In genomic region chr1:167553136-167554027, GRCh38 we compare ENCODE assay signal across 1 cellular context.
A peak's percentile ranks its signal among the peaks of the same experiment; 100 is the strongest.
TF ChIP-seq lines count a peak whose summit lies in the region.

TSS of gene CREG1 (minus strand) at chr1:167553762.

TF ChIP-seq in K562, 482 proteins besides CTCF, POLR2A, EP300 and RAD21 (continued from another document and continues in another):
- peak; percentile 86 for TF ChIP-seq E2F6 (IDR thresholded peaks at IDR 0.05; ENCODE audit: borderline replicate concordance in 1 of 2, extremely low read depth in 1 of 2, insufficient read depth in 1 of 2, insufficient read length in 1 of 2, low read depth in 1 of 2, low read length in 1 of 2, poor library complexity in 1 of 2, severe bottlenecking in 1 of 2)
- no peak for TF ChIP-seq ZKSCAN3 (CRISPR knock-in tag; IDR thresholded peaks at IDR 0.05)
- TF ChIP-seq C11orf30 (IDR thresholded peaks at IDR 0.05; ENCODE audit: low read depth): no peak
- no peak for TF ChIP-seq EP400 (IDR thresholded peaks at IDR 0.05)
- TF ChIP-seq SMAD4 (CRISPR knock-in tag; conservative IDR thresholded peaks at IDR 0.05): peak; percentile 89
- no peak for TF ChIP-seq ZZZ3 (IDR thresholded peaks at IDR 0.05)
- peak; percentile 53; the same call in 1 of the 2 replicates for TF ChIP-seq EGR1 (conservative IDR thresholded peaks at IDR 0.05)
- TF ChIP-seq KLF1 (tag; IDR thresholded peaks at IDR 0.05): peak; percentile 75
- TF ChIP-seq RBM34 (IDR thresholded peaks at IDR 0.05; ENCODE audit: borderline replicate concordance, insufficient read depth, low read length): no peak
- TF ChIP-seq, protein P1, sequence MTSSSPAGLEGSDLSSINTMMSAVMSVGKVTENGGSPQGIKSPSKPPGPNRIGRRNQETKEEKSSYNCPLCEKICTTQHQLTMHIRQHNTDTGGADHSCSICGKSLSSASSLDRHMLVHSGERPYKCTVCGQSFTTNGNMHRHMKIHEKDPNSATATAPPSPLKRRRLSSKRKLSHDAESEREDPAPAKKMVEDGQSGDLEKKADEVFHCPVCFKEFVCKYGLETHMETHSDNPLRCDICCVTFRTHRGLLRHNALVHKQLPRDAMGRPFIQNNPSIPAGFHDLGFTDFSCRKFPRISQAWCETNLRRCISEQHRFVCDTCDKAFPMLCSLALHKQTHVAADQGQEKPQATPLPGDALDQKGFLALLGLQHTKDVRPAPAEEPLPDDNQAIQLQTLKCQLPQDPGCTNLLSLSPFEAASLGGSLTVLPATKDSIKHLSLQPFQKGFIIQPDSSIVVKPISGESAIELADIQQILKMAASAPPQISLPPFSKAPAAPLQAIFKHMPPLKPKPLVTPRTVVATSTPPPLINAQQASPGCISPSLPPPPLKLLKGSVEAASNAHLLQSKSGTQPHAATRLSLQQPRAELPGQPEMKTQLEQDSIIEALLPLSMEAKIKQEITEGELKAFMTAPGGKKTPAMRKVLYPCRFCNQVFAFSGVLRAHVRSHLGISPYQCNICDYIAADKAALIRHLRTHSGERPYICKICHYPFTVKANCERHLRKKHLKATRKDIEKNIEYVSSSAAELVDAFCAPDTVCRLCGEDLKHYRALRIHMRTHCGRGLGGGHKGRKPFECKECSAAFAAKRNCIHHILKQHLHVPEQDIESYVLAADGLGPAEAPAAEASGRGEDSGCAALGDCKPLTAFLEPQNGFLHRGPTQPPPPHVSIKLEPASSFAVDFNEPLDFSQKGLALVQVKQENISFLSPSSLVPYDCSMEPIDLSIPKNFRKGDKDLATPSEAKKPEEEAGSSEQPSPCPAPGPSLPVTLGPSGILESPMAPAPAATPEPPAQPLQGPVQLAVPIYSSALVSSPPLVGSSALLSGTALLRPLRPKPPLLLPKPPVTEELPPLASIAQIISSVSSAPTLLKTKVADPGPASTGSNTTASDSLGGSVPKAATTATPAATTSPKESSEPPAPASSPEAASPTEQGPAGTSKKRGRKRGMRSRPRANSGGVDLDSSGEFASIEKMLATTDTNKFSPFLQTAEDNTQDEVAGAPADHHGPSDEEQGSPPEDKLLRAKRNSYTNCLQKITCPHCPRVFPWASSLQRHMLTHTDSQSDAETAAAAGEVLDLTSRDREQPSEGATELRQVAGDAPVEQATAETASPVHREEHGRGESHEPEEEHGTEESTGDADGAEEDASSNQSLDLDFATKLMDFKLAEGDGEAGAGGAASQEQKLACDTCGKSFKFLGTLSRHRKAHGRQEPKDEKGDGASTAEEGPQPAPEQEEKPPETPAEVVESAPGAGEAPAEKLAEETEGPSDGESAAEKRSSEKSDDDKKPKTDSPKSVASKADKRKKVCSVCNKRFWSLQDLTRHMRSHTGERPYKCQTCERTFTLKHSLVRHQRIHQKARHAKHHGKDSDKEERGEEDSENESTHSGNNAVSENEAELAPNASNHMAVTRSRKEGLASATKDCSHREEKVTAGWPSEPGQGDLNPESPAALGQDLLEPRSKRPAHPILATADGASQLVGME (CRISPR knock-in tag; IDR thresholded peaks at IDR 0.05): peak; percentile 94
- peak; percentile 61 for TF ChIP-seq POLR2B (IDR thresholded peaks at IDR 0.05; ENCODE audit: low read depth, partially characterized antibody)
- TF ChIP-seq FOSL1 (tag; conservative IDR thresholded peaks at IDR 0.05): peak; percentile 44; the same call in 1 of the 2 replicates
- no peak; the same call in 1 of the 2 replicates for TF ChIP-seq ZNF12 (CRISPR knock-in tag; IDR thresholded peaks at IDR 0.05)
- no peak for TF ChIP-seq ZNF561 (CRISPR knock-in tag; conservative IDR thresholded peaks at IDR 0.05)
- TF ChIP-seq ZC3H11A (IDR thresholded peaks at IDR 0.05; ENCODE audit: low read depth, low read length): no peak
- TF ChIP-seq NCOA6 (IDR thresholded peaks at IDR 0.05): no peak
- no peak for TF ChIP-seq MCM3 (IDR thresholded peaks at IDR 0.05)
- peak in 1 of 2 experiments; percentile 64; a peak in 2 of 4 replicates for TF ChIP-seq RCOR1 (IDR thresholded peaks at IDR 0.05; ENCODE audit: borderline replicate concordance in 1 of 2, low read depth in 2 of 2, low read length in 2 of 2)
- TF ChIP-seq CBFA2T3 (IDR thresholded peaks at IDR 0.05): no peak
- 0 out of 2 replicates have a peak, but pooled peaks have one; percentile 10 for TF ChIP-seq SMC3 (conservative IDR thresholded peaks at IDR 0.05; ENCODE audit: insufficient read depth, low read depth, low read length)
- no peak for TF ChIP-seq IRF2 (CRISPR knock-in tag; IDR thresholded peaks at IDR 0.05)
- no peak for TF ChIP-seq XRCC3 (IDR thresholded peaks at IDR 0.05)
- TF ChIP-seq CREB1 (IDR thresholded peaks at IDR 0.05): peak; percentile 51; the same call in 1 of the 2 replicates
- peak; percentile 28; the same call in 1 of the 2 replicates for TF ChIP-seq CREB1 (CRISPR knock-in tag; IDR thresholded peaks at IDR 0.05)
- TF ChIP-seq PHB (CRISPR knock-in tag; IDR thresholded peaks at IDR 0.05): no peak
- 0 out of 2 replicates have a peak, but pooled peaks have one; percentile 19 for TF ChIP-seq CHD2 (IDR thresholded peaks at IDR 0.05; ENCODE audit: low read depth, low read length)
- peak; percentile 76 for TF ChIP-seq SMAD1 (IDR thresholded peaks at IDR 0.05; ENCODE audit: low read depth, low read length, partially characterized antibody)
- no peak for TF ChIP-seq AFF1 (IDR thresholded peaks at IDR 0.05; ENCODE audit: low read depth in 1 of 2, partially characterized antibody in 2 of 2)
- TF ChIP-seq GATA2 (CRISPR knock-in tag; IDR thresholded peaks at IDR 0.05): no peak
- TF ChIP-seq HIVEP1 (CRISPR knock-in tag; IDR thresholded peaks at IDR 0.05): 0 out of 2 replicates have a peak, but pooled peaks have one; percentile 33
- peak; percentile 86; the same call in 1 of the 2 replicates for TF ChIP-seq ZC3H4 (CRISPR knock-in tag; IDR thresholded peaks at IDR 0.05; ENCODE audit: borderline replicate concordance)
- TF ChIP-seq, protein P2, sequence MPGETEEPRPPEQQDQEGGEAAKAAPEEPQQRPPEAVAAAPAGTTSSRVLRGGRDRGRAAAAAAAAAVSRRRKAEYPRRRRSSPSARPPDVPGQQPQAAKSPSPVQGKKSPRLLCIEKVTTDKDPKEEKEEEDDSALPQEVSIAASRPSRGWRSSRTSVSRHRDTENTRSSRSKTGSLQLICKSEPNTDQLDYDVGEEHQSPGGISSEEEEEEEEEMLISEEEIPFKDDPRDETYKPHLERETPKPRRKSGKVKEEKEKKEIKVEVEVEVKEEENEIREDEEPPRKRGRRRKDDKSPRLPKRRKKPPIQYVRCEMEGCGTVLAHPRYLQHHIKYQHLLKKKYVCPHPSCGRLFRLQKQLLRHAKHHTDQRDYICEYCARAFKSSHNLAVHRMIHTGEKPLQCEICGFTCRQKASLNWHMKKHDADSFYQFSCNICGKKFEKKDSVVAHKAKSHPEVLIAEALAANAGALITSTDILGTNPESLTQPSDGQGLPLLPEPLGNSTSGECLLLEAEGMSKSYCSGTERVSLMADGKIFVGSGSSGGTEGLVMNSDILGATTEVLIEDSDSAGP (CRISPR knock-in tag; IDR thresholded peaks at IDR 0.05): no peak
- no peak for TF ChIP-seq ZBTB26 (CRISPR knock-in tag; IDR thresholded peaks at IDR 0.05)
- TF ChIP-seq NCOA2 (IDR thresholded peaks at IDR 0.05; ENCODE audit: partially characterized antibody in 2 of 2): no peak
- TF ChIP-seq, protein P3, sequence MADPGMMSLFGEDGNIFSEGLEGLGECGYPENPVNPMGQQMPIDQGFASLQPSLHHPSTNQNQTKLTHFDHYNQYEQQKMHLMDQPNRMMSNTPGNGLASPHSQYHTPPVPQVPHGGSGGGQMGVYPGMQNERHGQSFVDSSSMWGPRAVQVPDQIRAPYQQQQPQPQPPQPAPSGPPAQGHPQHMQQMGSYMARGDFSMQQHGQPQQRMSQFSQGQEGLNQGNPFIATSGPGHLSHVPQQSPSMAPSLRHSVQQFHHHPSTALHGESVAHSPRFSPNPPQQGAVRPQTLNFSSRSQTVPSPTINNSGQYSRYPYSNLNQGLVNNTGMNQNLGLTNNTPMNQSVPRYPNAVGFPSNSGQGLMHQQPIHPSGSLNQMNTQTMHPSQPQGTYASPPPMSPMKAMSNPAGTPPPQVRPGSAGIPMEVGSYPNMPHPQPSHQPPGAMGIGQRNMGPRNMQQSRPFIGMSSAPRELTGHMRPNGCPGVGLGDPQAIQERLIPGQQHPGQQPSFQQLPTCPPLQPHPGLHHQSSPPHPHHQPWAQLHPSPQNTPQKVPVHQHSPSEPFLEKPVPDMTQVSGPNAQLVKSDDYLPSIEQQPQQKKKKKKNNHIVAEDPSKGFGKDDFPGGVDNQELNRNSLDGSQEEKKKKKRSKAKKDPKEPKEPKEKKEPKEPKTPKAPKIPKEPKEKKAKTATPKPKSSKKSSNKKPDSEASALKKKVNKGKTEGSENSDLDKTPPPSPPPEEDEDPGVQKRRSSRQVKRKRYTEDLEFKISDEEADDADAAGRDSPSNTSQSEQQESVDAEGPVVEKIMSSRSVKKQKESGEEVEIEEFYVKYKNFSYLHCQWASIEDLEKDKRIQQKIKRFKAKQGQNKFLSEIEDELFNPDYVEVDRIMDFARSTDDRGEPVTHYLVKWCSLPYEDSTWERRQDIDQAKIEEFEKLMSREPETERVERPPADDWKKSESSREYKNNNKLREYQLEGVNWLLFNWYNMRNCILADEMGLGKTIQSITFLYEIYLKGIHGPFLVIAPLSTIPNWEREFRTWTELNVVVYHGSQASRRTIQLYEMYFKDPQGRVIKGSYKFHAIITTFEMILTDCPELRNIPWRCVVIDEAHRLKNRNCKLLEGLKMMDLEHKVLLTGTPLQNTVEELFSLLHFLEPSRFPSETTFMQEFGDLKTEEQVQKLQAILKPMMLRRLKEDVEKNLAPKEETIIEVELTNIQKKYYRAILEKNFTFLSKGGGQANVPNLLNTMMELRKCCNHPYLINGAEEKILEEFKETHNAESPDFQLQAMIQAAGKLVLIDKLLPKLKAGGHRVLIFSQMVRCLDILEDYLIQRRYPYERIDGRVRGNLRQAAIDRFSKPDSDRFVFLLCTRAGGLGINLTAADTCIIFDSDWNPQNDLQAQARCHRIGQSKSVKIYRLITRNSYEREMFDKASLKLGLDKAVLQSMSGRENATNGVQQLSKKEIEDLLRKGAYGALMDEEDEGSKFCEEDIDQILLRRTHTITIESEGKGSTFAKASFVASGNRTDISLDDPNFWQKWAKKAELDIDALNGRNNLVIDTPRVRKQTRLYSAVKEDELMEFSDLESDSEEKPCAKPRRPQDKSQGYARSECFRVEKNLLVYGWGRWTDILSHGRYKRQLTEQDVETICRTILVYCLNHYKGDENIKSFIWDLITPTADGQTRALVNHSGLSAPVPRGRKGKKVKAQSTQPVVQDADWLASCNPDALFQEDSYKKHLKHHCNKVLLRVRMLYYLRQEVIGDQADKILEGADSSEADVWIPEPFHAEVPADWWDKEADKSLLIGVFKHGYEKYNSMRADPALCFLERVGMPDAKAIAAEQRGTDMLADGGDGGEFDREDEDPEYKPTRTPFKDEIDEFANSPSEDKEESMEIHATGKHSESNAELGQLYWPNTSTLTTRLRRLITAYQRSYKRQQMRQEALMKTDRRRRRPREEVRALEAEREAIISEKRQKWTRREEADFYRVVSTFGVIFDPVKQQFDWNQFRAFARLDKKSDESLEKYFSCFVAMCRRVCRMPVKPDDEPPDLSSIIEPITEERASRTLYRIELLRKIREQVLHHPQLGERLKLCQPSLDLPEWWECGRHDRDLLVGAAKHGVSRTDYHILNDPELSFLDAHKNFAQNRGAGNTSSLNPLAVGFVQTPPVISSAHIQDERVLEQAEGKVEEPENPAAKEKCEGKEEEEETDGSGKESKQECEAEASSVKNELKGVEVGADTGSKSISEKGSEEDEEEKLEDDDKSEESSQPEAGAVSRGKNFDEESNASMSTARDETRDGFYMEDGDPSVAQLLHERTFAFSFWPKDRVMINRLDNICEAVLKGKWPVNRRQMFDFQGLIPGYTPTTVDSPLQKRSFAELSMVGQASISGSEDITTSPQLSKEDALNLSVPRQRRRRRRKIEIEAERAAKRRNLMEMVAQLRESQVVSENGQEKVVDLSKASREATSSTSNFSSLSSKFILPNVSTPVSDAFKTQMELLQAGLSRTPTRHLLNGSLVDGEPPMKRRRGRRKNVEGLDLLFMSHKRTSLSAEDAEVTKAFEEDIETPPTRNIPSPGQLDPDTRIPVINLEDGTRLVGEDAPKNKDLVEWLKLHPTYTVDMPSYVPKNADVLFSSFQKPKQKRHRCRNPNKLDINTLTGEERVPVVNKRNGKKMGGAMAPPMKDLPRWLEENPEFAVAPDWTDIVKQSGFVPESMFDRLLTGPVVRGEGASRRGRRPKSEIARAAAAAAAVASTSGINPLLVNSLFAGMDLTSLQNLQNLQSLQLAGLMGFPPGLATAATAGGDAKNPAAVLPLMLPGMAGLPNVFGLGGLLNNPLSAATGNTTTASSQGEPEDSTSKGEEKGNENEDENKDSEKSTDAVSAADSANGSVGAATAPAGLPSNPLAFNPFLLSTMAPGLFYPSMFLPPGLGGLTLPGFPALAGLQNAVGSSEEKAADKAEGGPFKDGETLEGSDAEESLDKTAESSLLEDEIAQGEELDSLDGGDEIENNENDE (IDR thresholded peaks at IDR 0.05; ENCODE audit: low read depth, low read length): no peak
